ENCODE assay signal across 8 cellular contexts in genomic region chr1:43000271-43000670, GRCh38.
"Had no signal": no experiment of that assay in that cellular context is flagged by ENCODE, and none has a peak within 500 bp of the region (broad histone marks: within the 10 kb centered on the region; RNA-seq: fewer than 3 reads in every experiment).

No MANE protein-coding gene starts in this region.

- DNase-seq: GDM1, GF-D8 had no signal

- H3K4me3 ChIP-seq: GM12878 had no signal

- FAIRE-seq: G401.6, GM12878, GM12891, GM12892, GM18507, GM19239 had no signal

- ATAC-seq: GM12878 had no signal
